Comparison of ENCODE assay signal across 5 cellular contexts in genomic region chr18:30333310-30333709, GRCh38.
"Had no signal": no experiment of that assay in that cellular context is flagged by ENCODE, and none has a peak within 500 bp of the region (broad histone marks: within the 10 kb centered on the region; RNA-seq: fewer than 3 reads in every experiment).

No MANE protein-coding gene starts in this region.

- H3K4me3 ChIP-seq: K562 had no signal

- DNase-seq: IMR-90, KBM-7, KG1 had no signal

- H3K27ac ChIP-seq: HL-60 had no signal
